19 cellular contexts compared by ENCODE assay signal in genomic region chr14:29721586-29721985, GRCh38.
DNase-seq lines count a peak whose midpoint lies in the region; ATAC-seq and TF ChIP-seq lines count a peak whose summit lies in the region.
"Had no signal": no experiment of that assay in that cellular context is flagged by ENCODE, and none has a peak within 500 bp of the region (broad histone marks: within the 10 kb centered on the region; RNA-seq: fewer than 3 reads in every experiment).

No MANE protein-coding gene starts in this region.

- TF ChIP-seq CTCF in WTC11 (IDR thresholded peaks at IDR 0.05) (no peak), fibroblast of pulmonary artery (IDR thresholded peaks at IDR 0.05; ENCODE audit: low read length, missing control alignments) (no peak)

- DNase-seq in WTC11 (ENCODE audit: low spot score): no peak
- DNase-seq in dermis microvascular lymphatic vessel endothelial cell (ENCODE audit: low read depth in 2 of 2): peak; percentile 46 to 60
- DNase-seq in fibroblast of pulmonary artery (ENCODE audit: low read depth): peak; percentile 18
- peak; percentile 28 for DNase-seq in stromal cell of bone marrow (ENCODE audit: low read depth)
- DNase-seq in DMS114 treated with DMSO at 0.1 percent for 48 hours (lab: John Stamatoyannopoulos, UW; ENCODE audit: unreplicated experiment): no peak
- DNase-seq in NCI-H1694 treated with DMSO at 0.1 percent for 48 hours (lab: John Stamatoyannopoulos, UW): no peak
- no peak for DNase-seq in stimulated activated CD4-positive, alpha-beta T cell treated with anti-CD3 and anti-CD28 coated beads, Interleukin-12 subunit alpha, Interleukin-12 subunit beta, amount 100 ng/mL, for 4 hours
- DNase-seq: C1 segment of cervical spinal cord; Calu3; CD4-positive, alpha-beta memory T cell; COR-L47; DMS153; DMS79; EL; GDM1; H9 had no signal

- H3K4me3 ChIP-seq in fibroblast of pulmonary artery (replicated peaks; ENCODE audit: low read depth, low read length): no peak overlapping the region
- H3K4me3 ChIP-seq: GM12878 had no signal

- no peaks in the 10 kb centered on the region for H3K36me3 Mint-ChIP-seq in WTC11
- H3K36me3 Mint-ChIP-seq: CD4-positive, alpha-beta memory T cell had no signal

- peak overlapping the region; percentile 33; the same call in 1 of the 2 replicates for H3K27ac Mint-ChIP-seq in WTC11
- H3K27ac Mint-ChIP-seq: CD4-positive, alpha-beta memory T cell; H9 had no signal

- no peak overlapping the region for H3K4me3 Mint-ChIP-seq in WTC11
- H3K4me3 Mint-ChIP-seq: CD4-positive, alpha-beta memory T cell; H9 had no signal

- no peaks in the 10 kb centered on the region for H3K9me3 Mint-ChIP-seq in WTC11
- H3K9me3 Mint-ChIP-seq: H9 had no signal

- ATAC-seq in WTC11 (no peak), HG02642 (IDR thresholded peaks at IDR 0.05; ENCODE audit: poor library complexity, unreplicated experiment) (no peak)
- ATAC-seq: GM12878, HCT116 had no signal

- POLR2A ChIA-PET in WTC11 (lab: Charles Lee): interaction anchor here (0.7 kb wide), 1 partner anchor 792 kb away, joined by 3 read pairs; no protein-coding TSS in a partner anchor

- H3K4me1 Mint-ChIP-seq in WTC11: peaks cover 44% of the 10 kb centered on the region
- H3K4me1 Mint-ChIP-seq: CD4-positive, alpha-beta memory T cell had no signal

- CTCF ChIA-PET in WTC11 (lab: Charles Lee): no interaction called here

- H3K27me3 Mint-ChIP-seq in WTC11 (ENCODE audit: low read depth): no peaks in the 10 kb centered on the region
- H3K27me3 Mint-ChIP-seq: CD4-positive, alpha-beta memory T cell had no signal

TF ChIP-seq in WTC11, 78 proteins besides CTCF, POLR2A, EP300 and RAD21:
- no peak for TF ChIP-seq FOXJ3 (CRISPR knock-in tag; IDR thresholded peaks at IDR 0.05; ENCODE audit: borderline replicate concordance)
- TF ChIP-seq NFYB (CRISPR knock-in tag; conservative IDR thresholded peaks at IDR 0.05; ENCODE audit: low read depth): no peak
- TF ChIP-seq, protein P1, sequence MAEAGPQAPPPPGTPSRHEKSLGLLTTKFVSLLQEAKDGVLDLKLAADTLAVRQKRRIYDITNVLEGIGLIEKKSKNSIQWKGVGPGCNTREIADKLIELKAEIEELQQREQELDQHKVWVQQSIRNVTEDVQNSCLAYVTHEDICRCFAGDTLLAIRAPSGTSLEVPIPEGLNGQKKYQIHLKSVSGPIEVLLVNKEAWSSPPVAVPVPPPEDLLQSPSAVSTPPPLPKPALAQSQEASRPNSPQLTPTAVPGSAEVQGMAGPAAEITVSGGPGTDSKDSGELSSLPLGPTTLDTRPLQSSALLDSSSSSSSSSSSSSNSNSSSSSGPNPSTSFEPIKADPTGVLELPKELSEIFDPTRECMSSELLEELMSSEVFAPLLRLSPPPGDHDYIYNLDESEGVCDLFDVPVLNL (CRISPR knock-in tag; IDR thresholded peaks at IDR 0.05; ENCODE audit: borderline replicate concordance, low read depth): no peak
- TF ChIP-seq, protein P2, sequence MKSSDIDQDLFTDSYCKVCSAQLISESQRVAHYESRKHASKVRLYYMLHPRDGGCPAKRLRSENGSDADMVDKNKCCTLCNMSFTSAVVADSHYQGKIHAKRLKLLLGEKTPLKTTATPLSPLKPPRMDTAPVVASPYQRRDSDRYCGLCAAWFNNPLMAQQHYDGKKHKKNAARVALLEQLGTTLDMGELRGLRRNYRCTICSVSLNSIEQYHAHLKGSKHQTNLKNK (CRISPR knock-in tag; IDR thresholded peaks at IDR 0.05): no peak
- TF ChIP-seq ZNF317 (CRISPR knock-in tag; IDR thresholded peaks at IDR 0.05; ENCODE audit: borderline replicate concordance, low read depth): no peak
- TF ChIP-seq HMGXB4 (CRISPR knock-in tag; IDR thresholded peaks at IDR 0.05): no peak
- no peak for TF ChIP-seq SP1 (CRISPR knock-in tag; conservative IDR thresholded peaks at IDR 0.05)
- no peak for TF ChIP-seq ZNF232 (CRISPR knock-in tag; IDR thresholded peaks at IDR 0.05)
- TF ChIP-seq NR3C1 (CRISPR knock-in tag; conservative IDR thresholded peaks at IDR 0.05; ENCODE audit: low read depth): no peak

Comparison
In these comparisons a context has a peak if more than half of its experiments do, and no peak if none do; other contexts are left out.
1. DNase-seq: peak in dermis microvascular lymphatic vessel endothelial cell (2 of 2), fibroblast of pulmonary artery (single experiment) and stromal cell of bone marrow (single experiment); none in WTC11 (single experiment), DMS114 treated with DMSO at 0.1 percent for 48 hours (single experiment), NCI-H1694 treated with DMSO at 0.1 percent for 48 hours (single experiment) and stimulated activated CD4-positive, alpha-beta T cell treated with anti-CD3 and anti-CD28 coated beads, Interleukin-12 subunit alpha, Interleukin-12 subunit beta, amount 100 ng/mL, for 4 hours (single experiment).